In genomic region chr6:116223355-116223754, GRCh38 we compare ENCODE assay signal across 15 cellular contexts. TPM values are rescaled to one million over a fixed set of nuclear protein-coding genes. Genes with fewer than 3 reads are reported as not detected.
DNase-seq lines count a peak whose midpoint lies in the region; ATAC-seq and TF ChIP-seq lines count a peak whose summit lies in the region.
"Had no signal": no experiment of that assay in that cellular context is flagged by ENCODE, and none has a peak within 500 bp of the region (broad histone marks: within the 10 kb centered on the region; RNA-seq: fewer than 3 reads in every experiment).

No MANE protein-coding gene starts in this region.

- H3K9me3 ChIP-seq in HUES48 (ENCODE audit: control insufficient read depth, insufficient read depth, low read length) (no peaks in the 10 kb centered on the region), iPS-18a (ENCODE audit: control insufficient read depth, low read depth, low read length) (no peaks in the 10 kb centered on the region)

- H3K9me3 Mint-ChIP-seq in WTC11, result no peaks in the 10 kb centered on the region

- H3K4me3 ChIP-seq in HUES48 (ENCODE audit: low read depth, low read length) (no peak overlapping the region), iPS-18a (ENCODE audit: low read length) (peak overlapping the region; percentile 9)

- peaks cover 4% of the 10 kb centered on the region; the same call in 1 of the 2 replicates for H3K36me3 Mint-ChIP-seq in WTC11

- H3K27me3 Mint-ChIP-seq in WTC11 (ENCODE audit: low read depth), result no peaks in the 10 kb centered on the region
- H3K27me3 Mint-ChIP-seq: CD4-positive, alpha-beta memory T cell had no signal

- H3K27ac ChIP-seq in HUES48 (ENCODE audit: low read depth, low read length), result peak overlapping the region; percentile 53
- H3K27ac ChIP-seq in iPS-18a (ENCODE audit: low read length), result no peak overlapping the region

- no peak overlapping the region for H3K4me3 Mint-ChIP-seq in WTC11
- H3K4me3 Mint-ChIP-seq: CD4-positive, alpha-beta memory T cell had no signal

- CTCF ChIA-PET in WTC11 (lab: Charles Lee), result interaction anchor here (0.7 kb wide), 1 partner anchor 45 kb away, joined by 4 read pairs; no protein-coding TSS in a partner anchor

- H3K36me3 ChIP-seq in HUES48 (ENCODE audit: control insufficient read depth, insufficient read depth, low read length) (peaks cover 13% of the 10 kb centered on the region), iPS-18a (ENCODE audit: control insufficient read depth, low read depth, low read length) (no peaks in the 10 kb centered on the region)

- H3K9ac ChIP-seq in HUES48 (ENCODE audit: low read depth, low read length) (no peak overlapping the region), iPS-18a (ENCODE audit: low read length) (no peak overlapping the region)

- TF ChIP-seq CTCF in WTC11 (IDR thresholded peaks at IDR 0.05), result no peak

- ATAC-seq in WTC11 (peak; percentile 68), sciatic nerve (no peak)
- ATAC-seq: HCT116 had no signal

- no peak for DNase-seq in WTC11 (ENCODE audit: low spot score)
- no peak for DNase-seq in effector CD8-positive, alpha-beta T cell (lab: John Stamatoyannopoulos, UW)
- DNase-seq in NCI-H226, result no peak
- no peak for DNase-seq in sciatic nerve (ENCODE audit: low spot score)
- DNase-seq: C1 segment of cervical spinal cord; Calu3; CD4-positive, alpha-beta memory T cell; COR-L47; DMS53; DMS79 treated with DMSO at 0.1 percent for 48 hours; GF-D8; H7 had no signal

- intact Hi-C loops in sciatic nerve (cut with DNase I), result no loop called here

- H3K4me1 ChIP-seq in HUES48 (ENCODE audit: control insufficient read depth, insufficient read depth, low read length), result peaks cover 10% of the 10 kb centered on the region
- H3K4me1 ChIP-seq in iPS-18a (ENCODE audit: control insufficient read depth, low read depth, low read length), result peaks cover 11% of the 10 kb centered on the region

- POLR2A ChIA-PET in WTC11 (lab: Charles Lee), result no interaction called here

- peaks cover 15% of the 10 kb centered on the region for H3K4me1 Mint-ChIP-seq in WTC11
- H3K4me1 Mint-ChIP-seq: CD4-positive, alpha-beta memory T cell had no signal

- peak overlapping the region; percentile 5; the same call in 1 of the 2 replicates for H3K27ac Mint-ChIP-seq in WTC11

- H3K27me3 ChIP-seq in HUES48 (ENCODE audit: control insufficient read depth, insufficient read depth, low read length) (no peaks in the 10 kb centered on the region), iPS-18a (ENCODE audit: control insufficient read depth, insufficient read depth, low read length) (no peaks in the 10 kb centered on the region)

TF ChIP-seq in WTC11, 78 proteins besides CTCF, POLR2A, EP300 and RAD21:
- TF ChIP-seq, protein P1, sequence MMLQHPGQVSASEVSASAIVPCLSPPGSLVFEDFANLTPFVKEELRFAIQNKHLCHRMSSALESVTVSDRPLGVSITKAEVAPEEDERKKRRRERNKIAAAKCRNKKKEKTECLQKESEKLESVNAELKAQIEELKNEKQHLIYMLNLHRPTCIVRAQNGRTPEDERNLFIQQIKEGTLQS (CRISPR knock-in tag; conservative IDR thresholded peaks at IDR 0.05), result no peak
- TF ChIP-seq NR1H2 (CRISPR knock-in tag; IDR thresholded peaks at IDR 0.05) (no peak), ZBTB43 (CRISPR knock-in tag; IDR thresholded peaks at IDR 0.05) (no peak), ZNF396 (CRISPR knock-in tag; IDR thresholded peaks at IDR 0.05; ENCODE audit: borderline replicate concordance) (no peak), IRF1 (CRISPR knock-in tag; IDR thresholded peaks at IDR 0.05) (no peak), EMX1 (CRISPR knock-in tag; IDR thresholded peaks at IDR 0.05) (no peak), CDX4 (CRISPR knock-in tag; IDR thresholded peaks at IDR 0.05; ENCODE audit: borderline replicate concordance) (no peak), FOXJ3 (CRISPR knock-in tag; IDR thresholded peaks at IDR 0.05; ENCODE audit: borderline replicate concordance) (no peak), SMAD3 (CRISPR knock-in tag; IDR thresholded peaks at IDR 0.05; ENCODE audit: borderline replicate concordance) (no peak)

RNA-seq across cellular contexts. Expression of gene TSPYL4, which starts 30.5 kb away (rescaled TPM):
- 13.6 to 15.3 TPM (median 14.2 TPM) in 3 replicates for total RNA-seq in WTC11 (2021)
- 26.5 TPM for total RNA-seq in sciatic nerve

RNA-seq across cellular contexts. Expression of gene TSPYL1, which starts 56.4 kb away (rescaled TPM):
- total RNA-seq in WTC11 (2021) (62.4 to 68.6 TPM (median 64.3 TPM) in 3 replicates), sciatic nerve (71.8 TPM)
